Comparison of ENCODE assay signal across 21 cellular contexts in genomic region chr6:52360028-52360427, GRCh38. TPM values are rescaled to one million over a fixed set of nuclear protein-coding genes. Genes with fewer than 3 reads are reported as not detected.
A peak's percentile ranks its signal among the peaks of the same experiment; 100 is the strongest.
DNase-seq lines count a peak whose midpoint lies in the region; ATAC-seq, FAIRE-seq and TF ChIP-seq lines count a peak whose summit lies in the region.
"Had no signal": no experiment of that assay in that cellular context is flagged by ENCODE, and none has a peak within 500 bp of the region (broad histone marks: within the 10 kb centered on the region; RNA-seq: fewer than 3 reads in every experiment).

No MANE protein-coding gene starts in this region.

- POLR2A ChIA-PET in T-cell (lab: Charles Lee): interaction anchor here in 1 of 2 donors (0.7 kb wide), 1 partner anchor 287 kb away, joined by 3 read pairs; no protein-coding TSS in a partner anchor

- H3K9me3 ChIP-seq in mesodermal cell (ENCODE audit: control insufficient read depth, low read length) (no peaks in the 10 kb centered on the region), stomach smooth muscle (ENCODE audit: control insufficient read depth in 2 of 2, low read length in 2 of 2) (no peaks in the 10 kb centered on the region)
- H3K9me3 ChIP-seq: Caco-2 had no signal

- WGBS in mesodermal cell (ENCODE audit: insufficient coverage in 2 of 2), 2 experiments: 80% methylated on average over 1 of the region's 3 CpGs; no CpG with 5 or more reads in 1 of the 2 experiments

- H3K4me3 Mint-ChIP-seq in T-cell: no peak overlapping the region
- H3K4me3 Mint-ChIP-seq: activated CD4-positive, alpha-beta memory T cell treated with anti-CD3 and anti-CD28 coated beads for 36 hours; effector memory CD8-positive, alpha-beta T cell had no signal

- H3K36me3 Mint-ChIP-seq in T-cell: no peaks in the 10 kb centered on the region
- H3K36me3 Mint-ChIP-seq: activated CD4-positive, alpha-beta memory T cell treated with anti-CD3 and anti-CD28 coated beads for 36 hours had no signal

- H3K4me1 Mint-ChIP-seq in T-cell: peaks cover 31 to 39% (median 32%) of the 10 kb centered on the region in 3 donors

- no peaks in the 10 kb centered on the region for H3K27me3 ChIP-seq in stomach smooth muscle (ENCODE audit: control insufficient read depth in 1 of 2, insufficient read depth in 2 of 2, low read length in 2 of 2)

- H3K9me3 Mint-ChIP-seq in T-cell: no peaks in the 10 kb centered on the region
- H3K9me3 Mint-ChIP-seq: activated CD4-positive, alpha-beta memory T cell treated with anti-CD3 and anti-CD28 coated beads for 36 hours; effector memory CD8-positive, alpha-beta T cell had no signal

- no peak overlapping the region for H3K4me3 ChIP-seq in mesodermal cell (ENCODE audit: extremely low read depth, insufficient read depth, low read length, poor library complexity, severe bottlenecking)
- H3K4me3 ChIP-seq in stomach smooth muscle (ENCODE audit: low read length in 2 of 2): no peak overlapping the region
- H3K4me3 ChIP-seq: lung, PC-9 had no signal

- H3K4me1 ChIP-seq in mesodermal cell (ENCODE audit: control insufficient read depth, insufficient read depth, low read length, poor library complexity, severe bottlenecking) (peaks cover 11% of the 10 kb centered on the region), stomach smooth muscle (ENCODE audit: control insufficient read depth, insufficient read depth, low read length) (peaks cover 34% of the 10 kb centered on the region)

- FAIRE-seq in GM12892 (lab: Jason Lieb, UNC): peak; percentile 77
- FAIRE-seq: HTR-8/SVneo had no signal

- peak overlapping the region; percentile 92 for H3K27ac ChIP-seq in mesodermal cell (ENCODE audit: low read depth, low read length, severe bottlenecking)
- peak overlapping the region; percentile 73 for H3K27ac ChIP-seq in stomach smooth muscle (ENCODE audit: low read length)
- H3K27ac ChIP-seq: PC-9 had no signal

- TF ChIP-seq POLR2A in GM12892 (IDR thresholded peaks at IDR 0.05; ENCODE audit: low read depth, low read length): no peak

- H3K27me3 Mint-ChIP-seq in T-cell: no peaks in the 10 kb centered on the region
- H3K27me3 Mint-ChIP-seq: activated CD4-positive, alpha-beta memory T cell treated with anti-CD3 and anti-CD28 coated beads for 36 hours; effector memory CD8-positive, alpha-beta T cell had no signal

- H3K36me3 ChIP-seq in mesodermal cell (ENCODE audit: control insufficient read depth, insufficient read depth, low read length) (no peaks in the 10 kb centered on the region), stomach smooth muscle (ENCODE audit: control insufficient read depth in 2 of 2, insufficient read depth in 2 of 2, low read length in 2 of 2) (no peaks in the 10 kb centered on the region)

- peak overlapping the region; percentile 39 to 71 for H3K27ac Mint-ChIP-seq in T-cell
- H3K27ac Mint-ChIP-seq: activated CD4-positive, alpha-beta memory T cell treated with anti-CD3 and anti-CD28 coated beads for 36 hours had no signal

- DNase-seq in GM12892 (ENCODE audit: insufficient read length) (no peak), T-cell (no peak), GF-D8 (lab: John Stamatoyannopoulos, UW) (no peak), hepatic stellate cell (ENCODE audit: low spot score) (no peak)
- DNase-seq: activated CD4-positive, alpha-beta memory T cell treated with anti-CD3 and anti-CD28 coated beads for 36 hours; activated naive CD4-positive, alpha-beta T cell; activated T-cell treated with anti-CD3 and anti-CD28 coated beads for 4 hours; aorta; Caco-2; effector memory CD8-positive, alpha-beta T cell; EL; head of caudate nucleus; NCI-H1436 treated with DMSO at 0.1 percent for 48 hours; PC-9; SIG-M5; stimulated activated CD4-positive, alpha-beta T cell treated with anti-CD3 and anti-CD28 coated beads, Interleukin-15, amount 100 ng/mL, for 24 hours had no signal

- no peak for ATAC-seq in T-cell (replicated peaks in 1 of 4)
- no peak for ATAC-seq in activated CD4-positive, CD25-positive, alpha-beta regulatory T cell treated with anti-CD3 and anti-CD28 coated beads, Interleukin-2, amount 50 U/mL, for 24 hours
- ATAC-seq: effector memory CD8-positive, alpha-beta T cell had no signal

- CTCF ChIA-PET in T-cell (lab: Charles Lee): interaction anchor here in 1 of 2 donors (1.0 to 1.5 kb wide), 3 partner anchors 34 to 74 kb away, joined by 3 to 8 read pairs (median 5); no protein-coding TSS in a partner anchor

- H3K9ac ChIP-seq in stomach smooth muscle (ENCODE audit: low read length in 2 of 2): no peak overlapping the region

RNA-seq across cellular contexts. Expression of gene PAQR8, which starts 1.9 kb away (rescaled TPM):
- 11.2 TPM for polyA plus RNA-seq in GM12892 (2012; ENCODE audit: missing spikeins)
- total RNA-seq in T-cell: 10 to 100 TPM; 12.0 to 35.2 (median 30.2) TPM
- polyA plus RNA-seq in mesodermal cell (2013, experiment 1 of 2): 18.8 TPM
- polyA plus RNA-seq in mesodermal cell (2013, experiment 2 of 2): 18.5 TPM
